ENCODE assay signal across 7 cellular contexts in genomic region chr17:83079766-83080616, GRCh38. TPM values are rescaled to one million over a fixed set of nuclear protein-coding genes. Genes with fewer than 3 reads are reported as not detected.
DNase-seq lines count a peak whose midpoint lies in the region; ATAC-seq and TF ChIP-seq lines count a peak whose summit lies in the region.

No MANE protein-coding gene starts in this region.

- no peaks in the 10 kb centered on the region for H3K9me3 Mint-ChIP-seq in stimulated activated naive B cell treated with anti-CD40 and anti-IgM and Interleukin-4, amounts not matched to agents 10 μg/mL and 1 μg/mL and 100 μg/mL, for 72 hours

- H3K4me2 ChIP-seq in GM23248 (ENCODE audit: unreplicated experiment), result no peak overlapping the region

- no TSS peak for BruUV-seq in Panc1 (replicated peaks; lab: Mats Ljungman, UMichigan)

- peaks cover 16 to 17% of the 10 kb centered on the region in 2 donors for H3K27me3 Mint-ChIP-seq in stimulated activated naive B cell treated with anti-CD40 and anti-IgM and Interleukin-4, amounts not matched to agents 10 μg/mL and 1 μg/mL and 100 μg/mL, for 72 hours

- no peaks in the 10 kb centered on the region for H3K9me3 ChIP-seq in GM23248 (ENCODE audit: low read depth)
- no peaks in the 10 kb centered on the region for H3K9me3 ChIP-seq in Panc1 (ENCODE audit: control insufficient read depth, insufficient read depth, low read depth, low read length)
- no peaks in the 10 kb centered on the region for H3K9me3 ChIP-seq in left ventricle myocardium inferior (replicated peaks)

- H3K9ac ChIP-seq in GM23248, result peak overlapping the region; percentile 97

- peak; percentile 67 for DNase-seq in GM23248
- DNase-seq in Panc1 (ENCODE audit: low read depth, low spot score), result no peak
- DNase-seq in left ventricle myocardium inferior, result no peak
- DNase-seq in stimulated activated naive B cell treated with anti-CD40 and anti-IgM and Interleukin-4, amounts not matched to agents 10 μg/mL and 1 μg/mL and 100 μg/mL, for 72 hours, result no peak
- no peak for DNase-seq in stimulated activated CD4-positive, alpha-beta T cell treated with anti-CD3 and anti-CD28 coated beads, Interleukin-4, amount 100 ng/mL, for 4 hours
- DNase-seq in NCI-H146 (lab: John Stamatoyannopoulos, UW), result no peak

- H3K4me3 Mint-ChIP-seq in stimulated activated naive B cell treated with anti-CD40 and anti-IgM and Interleukin-4, amounts not matched to agents 10 μg/mL and 1 μg/mL and 100 μg/mL, for 72 hours, result no peak overlapping the region

- no peaks in the 10 kb centered on the region for H4K20me1 ChIP-seq in GM23248 (ENCODE audit: insufficient read depth)

- H3K4me1 ChIP-seq in GM23248 (ENCODE audit: insufficient read depth), result peaks cover 27% of the 10 kb centered on the region
- peaks cover 16% of the 10 kb centered on the region for H3K4me1 ChIP-seq in Panc1 (ENCODE audit: control insufficient read depth, insufficient read depth, low read length)
- peaks cover 61% of the 10 kb centered on the region for H3K4me1 ChIP-seq in left ventricle myocardium inferior

- peaks cover 36% of the 10 kb centered on the region for H3K79me2 ChIP-seq in GM23248 (ENCODE audit: insufficient read depth)

- in situ Hi-C loops in GM23248 (cut with MboI), result no loop called here
- in situ Hi-C loops in Panc1 (cut with HindIII; ENCODE audit: low pct_unique_long_range_greater_than_20kb, low sequenced_read_pairs), result no loop called here

- ATAC-seq in Panc1 (peak; percentile 40), GM21529 (IDR thresholded peaks at IDR 0.05; ENCODE audit: unreplicated experiment) (no peak)
- peak; percentile 5 to 12 for ATAC-seq in stimulated activated naive B cell treated with anti-CD40 and anti-IgM and Interleukin-4, amounts not matched to agents 10 μg/mL and 1 μg/mL and 100 μg/mL, for 72 hours (replicated peaks)

- no peak overlapping the region for H3K27ac Mint-ChIP-seq in stimulated activated naive B cell treated with anti-CD40 and anti-IgM and Interleukin-4, amounts not matched to agents 10 μg/mL and 1 μg/mL and 100 μg/mL, for 72 hours

- H3K27me3 ChIP-seq in GM23248 (replicated peaks; ENCODE audit: insufficient read depth) (no peaks in the 10 kb centered on the region), Panc1 (ENCODE audit: control insufficient read depth, insufficient read depth, low read length) (no peaks in the 10 kb centered on the region), left ventricle myocardium inferior (ENCODE audit: low read depth) (peaks cover 5% of the 10 kb centered on the region)

- H3K36me3 Mint-ChIP-seq in stimulated activated naive B cell treated with anti-CD40 and anti-IgM and Interleukin-4, amounts not matched to agents 10 μg/mL and 1 μg/mL and 100 μg/mL, for 72 hours, result peaks cover 12 to 25% of the 10 kb centered on the region in 2 donors

- CTCF ChIA-PET in Panc1 (lab: Charles Lee), result no interaction called here

- H3K4me3 ChIP-seq in GM23248, result peak overlapping the region; percentile 76
- H3K4me3 ChIP-seq in Panc1 (ENCODE audit: low read depth in 2 of 2, low read length in 2 of 2), result peak overlapping the region; percentile 27 to 61; a peak in 3 of 4 replicates
- peak overlapping the region; percentile 88 for H3K4me3 ChIP-seq in left ventricle myocardium inferior

- no peaks in the 10 kb centered on the region for H3K9me2 ChIP-seq in GM23248 (ENCODE audit: insufficient read depth)

- intact Hi-C loops in Panc1 (cut with micrococcal nuclease; ENCODE audit: unreplicated experiment), result no loop called here
- intact Hi-C loops in left ventricle myocardium inferior (cut with micrococcal nuclease), result no loop called here

- no peak overlapping the region for H2AFZ ChIP-seq in GM23248

- H3K27ac ChIP-seq in GM23248 (peak overlapping the region; percentile 100), Panc1 (ENCODE audit: low read length) (no peak overlapping the region), left ventricle myocardium inferior (replicated peaks) (peak overlapping the region; percentile 86)

- no peak for TF ChIP-seq CTCF in Panc1 (IDR thresholded peaks at IDR 0.05)
- TF ChIP-seq CTCF in left ventricle myocardium inferior (IDR thresholded peaks at IDR 0.05; ENCODE audit: borderline replicate concordance), result no peak

- peaks cover 33% of the 10 kb centered on the region for H3F3A ChIP-seq in GM23248 (ENCODE audit: insufficient read depth)

- 0 to 2% methylated on average over 16 to 35 of the region's 131 CpGs for WGBS in GM23248 (ENCODE audit: low coverage in 1 of 2, low lambda C conversion rate in 2 of 2, missing lambda C conversion rate in 2 of 2), 2 experiments

- H3K36me3 ChIP-seq in GM23248 (ENCODE audit: low read depth) (peaks cover 11% of the 10 kb centered on the region), Panc1 (ENCODE audit: control insufficient read depth, insufficient read depth, low read length) (peaks cover 5% of the 10 kb centered on the region; the same call in 1 of the 2 replicates), left ventricle myocardium inferior (peaks cover 2% of the 10 kb centered on the region)

- peaks cover 30 to 43% of the 10 kb centered on the region in 2 donors for H3K4me1 Mint-ChIP-seq in stimulated activated naive B cell treated with anti-CD40 and anti-IgM and Interleukin-4, amounts not matched to agents 10 μg/mL and 1 μg/mL and 100 μg/mL, for 72 hours

- POLR2A ChIA-PET in Panc1 (lab: Charles Lee), result no interaction called here

RNA-seq across cellular contexts. Expression of gene METRNL, which starts 0.6 kb away (rescaled TPM):
- 305 and 319 TPM in 2 replicates for total RNA-seq in GM23248 (2014; rRNA removed; shearing (Covaris generic))
- 26.5 and 28.4 TPM in 2 replicates for polyA plus RNA-seq in GM23248 (2016; fragmentation: Nextera tagmentation; extraction: Ambion mirVana)
- total RNA-seq in Panc1 (2021; ENCODE audit: unreplicated experiment) (21.0 TPM), left ventricle myocardium inferior (75.2 TPM)
- polyA plus RNA-seq in Panc1 (2012; ENCODE audit: insufficient read length), result 44.9 TPM
